Comparison of ENCODE assay signal across 15 cellular contexts in the genomic region with DNA sequence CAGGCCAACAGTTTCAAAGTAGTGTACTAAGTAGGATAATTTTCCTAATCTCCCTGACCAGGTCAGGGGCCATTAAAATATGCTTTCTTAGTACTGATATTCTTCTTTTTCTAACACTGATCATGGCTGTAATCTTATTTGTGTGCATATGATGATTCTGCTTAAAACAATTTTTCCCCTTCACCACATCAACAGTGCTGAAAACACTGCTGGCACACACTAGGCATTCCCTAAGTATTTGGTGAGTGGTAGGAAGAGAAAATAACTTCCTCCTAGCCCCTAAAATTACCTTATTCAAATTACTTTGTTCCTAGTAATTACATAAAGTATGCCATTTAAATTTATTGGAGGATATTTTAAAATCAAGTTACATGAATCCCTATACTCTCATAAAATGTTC. TPM values are rescaled to one million over a fixed set of nuclear protein-coding genes. Genes with fewer than 3 reads are reported as not detected.
DNase-seq lines count a peak whose midpoint lies in the region; ATAC-seq and TF ChIP-seq lines count a peak whose summit lies in the region.
"Had no signal": no experiment of that assay in that cellular context is flagged by ENCODE, and none has a peak within 500 bp of the region (broad histone marks: within the 10 kb centered on the region; RNA-seq: fewer than 3 reads in every experiment).

No MANE protein-coding gene starts in this region.

- no peak for TF ChIP-seq POLR2A in right lobe of liver (IDR thresholded peaks at IDR 0.05)

- no peak overlapping the region for H3K9ac ChIP-seq in adipocyte (ENCODE audit: low read length)
- H3K9ac ChIP-seq: BLaER1 treated with 17β-estradiol and CSF1 and Interleukin-3, amounts not matched to agents 10 nM and 100 nM had no signal

- H3K36me3 ChIP-seq in adipocyte (ENCODE audit: control insufficient read depth, insufficient read depth, low read length, severe bottlenecking): peaks cover 47% of the 10 kb centered on the region
- H3K36me3 ChIP-seq in right lobe of liver: peaks cover 0 to 7% (median 0%) of the 10 kb centered on the region in 4 donors

- intact Hi-C loops in right lobe of liver (cut with DNase I): no loop called here

- no peak for ATAC-seq in right lobe of liver
- ATAC-seq: CD8-positive, alpha-beta T cell; GM23338 had no signal

- H3K4me3 ChIP-seq in adipocyte (ENCODE audit: low read length) (no peak overlapping the region), right lobe of liver (no peak overlapping the region)
- H3K4me3 ChIP-seq: BLaER1 treated with 17β-estradiol and CSF1 and Interleukin-3, amounts not matched to agents 10 nM and 100 nM; GM23338 had no signal

- DNase-seq in AG20443 (ENCODE audit: low spot score): peak; percentile 17
- peak; percentile 11 for DNase-seq in adipocyte (ENCODE audit: low read depth)
- DNase-seq in iris pigment epithelial cell (ENCODE audit: low read depth): peak; percentile 17
- no peak for DNase-seq in right lobe of liver
- no peak for DNase-seq in mesenteric fat pad (ENCODE audit: low spot score)
- DNase-seq in anterior cingulate cortex (lab: John Stamatoyannopoulos, UW): no peak
- no peak for DNase-seq in HUDEP-2 (lab: John Stamatoyannopoulos, UW; ENCODE audit: unreplicated experiment in 76 of 76)
- DNase-seq: ACHN; Calu3; CD8-positive, alpha-beta T cell; DMS79 treated with DMSO at 0.1 percent for 48 hours; EL; HCEC 1CT had no signal

- H3K27me3 ChIP-seq in adipocyte (replicated peaks; ENCODE audit: control insufficient read depth, insufficient read depth, low read length): no peaks in the 10 kb centered on the region
- no peaks in the 10 kb centered on the region for H3K27me3 ChIP-seq in right lobe of liver
- H3K27me3 ChIP-seq: BLaER1 treated with 17β-estradiol and CSF1 and Interleukin-3, amounts not matched to agents 10 nM and 100 nM had no signal

- H3K27ac ChIP-seq in right lobe of liver: no peak overlapping the region
- H3K27ac ChIP-seq: BLaER1 treated with 17β-estradiol and CSF1 and Interleukin-3, amounts not matched to agents 10 nM and 100 nM had no signal

- no peak for TF ChIP-seq CTCF in right lobe of liver (IDR thresholded peaks at IDR 0.05)

- H3K4me1 ChIP-seq in adipocyte (ENCODE audit: control insufficient read depth, insufficient read depth, low read length): no peaks in the 10 kb centered on the region
- no peaks in the 10 kb centered on the region for H3K4me1 ChIP-seq in right lobe of liver
- H3K4me1 ChIP-seq: BLaER1 treated with 17β-estradiol and CSF1 and Interleukin-3, amounts not matched to agents 10 nM and 100 nM had no signal

- H3K9me3 ChIP-seq in adipocyte (ENCODE audit: control insufficient read depth, low read length): no peaks in the 10 kb centered on the region
- H3K9me3 ChIP-seq in right lobe of liver: no peaks in the 10 kb centered on the region
- H3K9me3 ChIP-seq: BLaER1 treated with 17β-estradiol and CSF1 and Interleukin-3, amounts not matched to agents 10 nM and 100 nM had no signal

RNA-seq across cellular contexts. Expression of a gene that starts 49.9 kb away (rescaled TPM):
- total RNA-seq in right lobe of liver: 1 to 10 TPM; 3.6 to 6.2 (median 5.3) TPM
- total RNA-seq in mesenteric fat pad: 14.9 TPM

Comparison
In these comparisons a context has a peak if more than half of its experiments do, and no peak if none do; other contexts are left out.
1. DNase-seq: peak in AG20443 (single experiment), adipocyte (single experiment) and iris pigment epithelial cell (single experiment); none in right lobe of liver (0 of 3), mesenteric fat pad (single experiment), anterior cingulate cortex (0 of 58) and HUDEP-2 (0 of 76).